In the genomic region with DNA sequence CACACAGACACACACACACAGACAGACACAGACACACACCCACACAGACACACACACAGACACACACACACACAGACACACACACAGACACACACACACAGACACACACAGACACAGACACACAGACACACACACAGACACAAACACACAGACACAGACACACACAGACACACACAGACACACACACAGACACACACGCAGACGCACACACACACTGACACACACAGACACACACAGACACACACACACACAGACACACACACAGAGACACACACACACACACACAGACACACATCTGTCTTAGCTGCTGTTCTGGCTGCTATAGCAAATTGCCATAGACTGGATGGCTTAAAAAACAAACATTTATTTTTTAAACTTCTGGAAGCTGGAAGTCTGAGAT, we compare ENCODE assay signal across 1 cellular context.
A peak's percentile ranks its signal among the peaks of the same experiment; 100 is the strongest.
TF ChIP-seq lines count a peak whose summit lies in the region.

No MANE protein-coding gene starts in this region.

TF ChIP-seq in HEK293, 187 proteins besides CTCF, POLR2A, EP300 and RAD21:
- peak; percentile 97 for TF ChIP-seq ZSCAN4 (tag by site-specific recombination; IDR thresholded peaks at IDR 0.05)
